Comparison of ENCODE assay signal across 6 cellular contexts in the genomic region with DNA sequence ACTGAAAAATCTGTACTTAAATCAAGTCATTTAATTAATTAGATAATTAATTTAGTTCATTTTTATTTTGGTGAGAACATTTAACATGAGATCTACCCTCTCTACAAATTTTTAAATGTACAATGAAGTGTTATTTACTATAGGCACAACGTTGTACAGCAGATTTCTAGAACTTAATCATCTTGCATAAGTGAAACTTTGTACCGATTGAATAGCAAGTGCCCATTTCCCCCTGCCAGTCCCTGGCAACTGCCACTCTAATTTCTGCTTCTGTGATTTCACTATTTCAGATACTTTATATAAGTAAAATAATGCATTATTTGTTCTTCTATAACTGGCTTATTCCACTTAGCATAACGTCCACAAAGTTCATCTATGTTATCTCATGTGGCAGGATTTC.
"Had no signal": no experiment of that assay in that cellular context is flagged by ENCODE, and none has a peak within 500 bp of the region (broad histone marks: within the 10 kb centered on the region; RNA-seq: fewer than 3 reads in every experiment).

No MANE protein-coding gene starts in this region.

- H3K4me3 ChIP-seq: GM12878 had no signal

- DNase-seq: GDM1, GF-D8 had no signal

- FAIRE-seq: G401.6, GM12878, GM12891, GM12892 had no signal

- ATAC-seq: GM12878 had no signal
